In genomic region chr1:31742462-31743212, GRCh38 we compare ENCODE assay signal across 1 cellular context.
TF ChIP-seq lines count a peak whose summit lies in the region.

No MANE protein-coding gene starts in this region.

TF ChIP-seq in K562, 482 proteins besides CTCF, POLR2A, EP300 and RAD21 (continued from another document and continues in another):
- TF ChIP-seq MTA1 (IDR thresholded peaks at IDR 0.05; ENCODE audit: borderline replicate concordance) (no peak), NR2F6 (CRISPR knock-in tag; IDR thresholded peaks at IDR 0.05) (no peak), SIN3B (IDR thresholded peaks at IDR 0.05; ENCODE audit: low read depth) (no peak), POLR2B (IDR thresholded peaks at IDR 0.05; ENCODE audit: low read depth, partially characterized antibody) (no peak), BACH1 (tag; IDR thresholded peaks at IDR 0.05) (no peak), TRIM25 (IDR thresholded peaks at IDR 0.05; ENCODE audit: borderline replicate concordance) (no peak), ZNF586 (CRISPR knock-in tag; conservative IDR thresholded peaks at IDR 0.05) (no peak), SRSF9 (IDR thresholded peaks at IDR 0.05; ENCODE audit: borderline replicate concordance, low read depth, low read length) (no peak), FOXP1 (CRISPR knock-in tag; IDR thresholded peaks at IDR 0.05) (no peak), EWSR1 (IDR thresholded peaks at IDR 0.05; ENCODE audit: borderline replicate concordance, low read depth, partially characterized antibody) (no peak), L3MBTL2 (IDR thresholded peaks at IDR 0.05) (peak; percentile 92), SMAD4 (CRISPR knock-in tag; conservative IDR thresholded peaks at IDR 0.05) (no peak), ZFP36 (IDR thresholded peaks at IDR 0.05; ENCODE audit: low read depth, low read length, partially characterized antibody) (no peak), FUS (optimal IDR thresholded peaks at IDR 0.05; ENCODE audit: low read depth, low read length) (no peak), ARID3B (CRISPR knock-in tag; IDR thresholded peaks at IDR 0.05; ENCODE audit: borderline replicate concordance) (no peak), ZNF507 (tag; conservative IDR thresholded peaks at IDR 0.05) (no peak), RAD51 (IDR thresholded peaks at IDR 0.05; ENCODE audit: borderline replicate concordance, low read depth) (no peak; the same call in 1 of the 2 replicates), ADNP (tag; IDR thresholded peaks at IDR 0.05) (no peak), PML (IDR thresholded peaks at IDR 0.05; ENCODE audit: low read length) (no peak), RBM25 (IDR thresholded peaks at IDR 0.05; ENCODE audit: low read depth, low read length, severe bottlenecking) (no peak), USF1 (CRISPR knock-in tag; IDR thresholded peaks at IDR 0.05) (peak; percentile 43; the same call in 1 of the 2 replicates), ZNF165 (CRISPR knock-in tag; IDR thresholded peaks at IDR 0.05; ENCODE audit: borderline replicate concordance) (no peak), ZNF146 (CRISPR knock-in tag; IDR thresholded peaks at IDR 0.05; ENCODE audit: unreplicated experiment) (no peak), TCF3 (CRISPR knock-in tag; IDR thresholded peaks at IDR 0.05) (no peak), FOXA1 (IDR thresholded peaks at IDR 0.05; ENCODE audit: borderline replicate concordance) (no peak), ZNF318 (IDR thresholded peaks at IDR 0.05; ENCODE audit: borderline replicate concordance in 1 of 2, low read depth in 1 of 2) (no peak), ZKSCAN1 (IDR thresholded peaks at IDR 0.05; ENCODE audit: low read depth, low read length) (no peak), ZNF778 (CRISPR knock-in tag; IDR thresholded peaks at IDR 0.05) (no peak), ZBTB8A (IDR thresholded peaks at IDR 0.05; ENCODE audit: partially characterized antibody) (no peak), ZBTB17 (CRISPR knock-in tag; IDR thresholded peaks at IDR 0.05) (no peak), ZC3H8 (IDR thresholded peaks at IDR 0.05) (no peak), ZNF707 (CRISPR knock-in tag; conservative IDR thresholded peaks at IDR 0.05) (no peak), SRSF1 (IDR thresholded peaks at IDR 0.05; ENCODE audit: low read depth, low read length) (no peak), GABPB2 (CRISPR knock-in tag; conservative IDR thresholded peaks at IDR 0.05) (no peak), RBM17 (IDR thresholded peaks at IDR 0.05; ENCODE audit: borderline replicate concordance, low read depth, low read length) (no peak), ESRRB (CRISPR knock-in tag; IDR thresholded peaks at IDR 0.05; ENCODE audit: borderline replicate concordance) (no peak), THRAP3 (IDR thresholded peaks at IDR 0.05; ENCODE audit: borderline replicate concordance) (no peak), EGR1 (conservative IDR thresholded peaks at IDR 0.05) (peak; percentile 23; the same call in 1 of the 2 replicates), ATF1 (CRISPR knock-in tag; IDR thresholded peaks at IDR 0.05) (0 out of 2 replicates have a peak, but pooled peaks have one; percentile 39), ATF1 (tag; IDR thresholded peaks at IDR 0.05) (peak; percentile 60), MTA3 (IDR thresholded peaks at IDR 0.05; ENCODE audit: borderline replicate concordance) (no peak), XRCC4 (IDR thresholded peaks at IDR 0.05; ENCODE audit: extremely low read depth, insufficient read depth, insufficient read length) (no peak), ARID1B (IDR thresholded peaks at IDR 0.05) (no peak), SMAD3 (CRISPR knock-in tag; conservative IDR thresholded peaks at IDR 0.05) (no peak), NR2C1 (IDR thresholded peaks at IDR 0.05) (peak; percentile 28; the same call in 1 of the 2 replicates), NR2C1 (tag; IDR thresholded peaks at IDR 0.05) (peak; percentile 68; the same call in 1 of the 2 replicates), ZNF224 (CRISPR knock-in tag; IDR thresholded peaks at IDR 0.05) (no peak), RBFOX2 (IDR thresholded peaks at IDR 0.05; ENCODE audit: low read depth, low read length) (0 out of 2 replicates have a peak, but pooled peaks have one; percentile 31), CBFA2T2 (conservative IDR thresholded peaks at IDR 0.05) (no peak), ARNT (IDR thresholded peaks at IDR 0.05) (no peak)
- TF ChIP-seq, protein P1, sequence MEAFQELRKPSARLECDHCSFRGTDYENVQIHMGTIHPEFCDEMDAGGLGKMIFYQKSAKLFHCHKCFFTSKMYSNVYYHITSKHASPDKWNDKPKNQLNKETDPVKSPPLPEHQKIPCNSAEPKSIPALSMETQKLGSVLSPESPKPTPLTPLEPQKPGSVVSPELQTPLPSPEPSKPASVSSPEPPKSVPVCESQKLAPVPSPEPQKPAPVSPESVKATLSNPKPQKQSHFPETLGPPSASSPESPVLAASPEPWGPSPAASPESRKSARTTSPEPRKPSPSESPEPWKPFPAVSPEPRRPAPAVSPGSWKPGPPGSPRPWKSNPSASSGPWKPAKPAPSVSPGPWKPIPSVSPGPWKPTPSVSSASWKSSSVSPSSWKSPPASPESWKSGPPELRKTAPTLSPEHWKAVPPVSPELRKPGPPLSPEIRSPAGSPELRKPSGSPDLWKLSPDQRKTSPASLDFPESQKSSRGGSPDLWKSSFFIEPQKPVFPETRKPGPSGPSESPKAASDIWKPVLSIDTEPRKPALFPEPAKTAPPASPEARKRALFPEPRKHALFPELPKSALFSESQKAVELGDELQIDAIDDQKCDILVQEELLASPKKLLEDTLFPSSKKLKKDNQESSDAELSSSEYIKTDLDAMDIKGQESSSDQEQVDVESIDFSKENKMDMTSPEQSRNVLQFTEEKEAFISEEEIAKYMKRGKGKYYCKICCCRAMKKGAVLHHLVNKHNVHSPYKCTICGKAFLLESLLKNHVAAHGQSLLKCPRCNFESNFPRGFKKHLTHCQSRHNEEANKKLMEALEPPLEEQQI (IDR thresholded peaks at IDR 0.05), result no peak
- TF ChIP-seq, protein P2, sequence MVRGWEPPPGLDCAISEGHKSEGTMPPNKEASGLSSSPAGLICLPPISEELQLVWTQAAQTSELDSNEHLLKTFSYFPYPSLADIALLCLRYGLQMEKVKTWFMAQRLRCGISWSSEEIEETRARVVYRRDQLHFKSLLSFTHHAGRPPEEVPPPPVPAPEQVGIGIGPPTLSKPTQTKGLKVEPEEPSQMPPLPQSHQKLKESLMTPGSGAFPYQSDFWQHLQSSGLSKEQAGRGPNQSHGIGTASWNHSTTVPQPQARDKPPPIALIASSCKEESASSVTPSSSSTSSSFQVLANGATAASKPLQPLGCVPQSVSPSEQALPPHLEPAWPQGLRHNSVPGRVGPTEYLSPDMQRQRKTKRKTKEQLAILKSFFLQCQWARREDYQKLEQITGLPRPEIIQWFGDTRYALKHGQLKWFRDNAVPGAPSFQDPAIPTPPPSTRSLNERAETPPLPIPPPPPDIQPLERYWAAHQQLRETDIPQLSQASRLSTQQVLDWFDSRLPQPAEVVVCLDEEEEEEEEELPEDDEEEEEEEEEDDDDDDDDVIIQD (CRISPR knock-in tag; IDR thresholded peaks at IDR 0.05), result no peak
- TF ChIP-seq, protein P3, sequence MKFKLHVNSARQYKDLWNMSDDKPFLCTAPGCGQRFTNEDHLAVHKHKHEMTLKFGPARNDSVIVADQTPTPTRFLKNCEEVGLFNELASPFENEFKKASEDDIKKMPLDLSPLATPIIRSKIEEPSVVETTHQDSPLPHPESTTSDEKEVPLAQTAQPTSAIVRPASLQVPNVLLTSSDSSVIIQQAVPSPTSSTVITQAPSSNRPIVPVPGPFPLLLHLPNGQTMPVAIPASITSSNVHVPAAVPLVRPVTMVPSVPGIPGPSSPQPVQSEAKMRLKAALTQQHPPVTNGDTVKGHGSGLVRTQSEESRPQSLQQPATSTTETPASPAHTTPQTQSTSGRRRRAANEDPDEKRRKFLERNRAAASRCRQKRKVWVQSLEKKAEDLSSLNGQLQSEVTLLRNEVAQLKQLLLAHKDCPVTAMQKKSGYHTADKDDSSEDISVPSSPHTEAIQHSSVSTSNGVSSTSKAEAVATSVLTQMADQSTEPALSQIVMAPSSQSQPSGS (CRISPR knock-in tag; IDR thresholded peaks at IDR 0.05), result no peak
- TF ChIP-seq, protein P4, sequence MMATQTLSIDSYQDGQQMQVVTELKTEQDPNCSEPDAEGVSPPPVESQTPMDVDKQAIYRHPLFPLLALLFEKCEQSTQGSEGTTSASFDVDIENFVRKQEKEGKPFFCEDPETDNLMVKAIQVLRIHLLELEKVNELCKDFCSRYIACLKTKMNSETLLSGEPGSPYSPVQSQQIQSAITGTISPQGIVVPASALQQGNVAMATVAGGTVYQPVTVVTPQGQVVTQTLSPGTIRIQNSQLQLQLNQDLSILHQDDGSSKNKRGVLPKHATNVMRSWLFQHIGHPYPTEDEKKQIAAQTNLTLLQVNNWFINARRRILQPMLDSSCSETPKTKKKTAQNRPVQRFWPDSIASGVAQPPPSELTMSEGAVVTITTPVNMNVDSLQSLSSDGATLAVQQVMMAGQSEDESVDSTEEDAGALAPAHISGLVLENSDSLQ (IDR thresholded peaks at IDR 0.05), result peak; percentile 44; the same call in 1 of the 2 replicates
